In genomic region chr1:231215676-231216385, GRCh38 we compare ENCODE assay signal across 17 cellular contexts. TPM values are rescaled to one million over a fixed set of nuclear protein-coding genes. Genes with fewer than 3 reads are reported as not detected.
A peak's percentile ranks its signal among the peaks of the same experiment; 100 is the strongest.
DNase-seq lines count a peak whose midpoint lies in the region; ATAC-seq, FAIRE-seq and TF ChIP-seq lines count a peak whose summit lies in the region.
"Had no signal": no experiment of that assay in that cellular context is flagged by ENCODE, and none has a peak within 500 bp of the region (broad histone marks: within the 10 kb centered on the region; RNA-seq: fewer than 3 reads in every experiment).

No MANE protein-coding gene starts in this region.

- no peaks in the 10 kb centered on the region for H3K79me2 ChIP-seq in KMS-11 (ENCODE audit: insufficient read depth, low read depth)

- H3K36me3 Mint-ChIP-seq in memory B cell (no peaks in the 10 kb centered on the region), CD14-positive monocyte (no peaks in the 10 kb centered on the region)

- H3K36me3 ChIP-seq in KMS-11 (ENCODE audit: insufficient read depth), result no peaks in the 10 kb centered on the region

- TF ChIP-seq CTCF in D721Med (IDR thresholded peaks at IDR 0.05; ENCODE audit: insufficient read depth, missing control alignments) (no peak), GM20000 (IDR thresholded peaks at IDR 0.05; ENCODE audit: extremely low read depth, missing control alignments) (no peak), KMS-11 (conservative IDR thresholded peaks at IDR 0.05; ENCODE audit: low read depth, low read length) (no peak), CD14-positive monocyte (IDR thresholded peaks at IDR 0.05) (no peak)

- peaks cover 31% of the 10 kb centered on the region for H3K4me1 Mint-ChIP-seq in memory B cell
- peaks cover 7% of the 10 kb centered on the region for H3K4me1 Mint-ChIP-seq in CD14-positive monocyte

- H4K20me1 ChIP-seq in KMS-11 (ENCODE audit: insufficient read depth), result no peaks in the 10 kb centered on the region

- no peak for ATAC-seq in memory B cell (ENCODE audit: low read depth)
- ATAC-seq: left lobe of liver, psoas muscle had no signal

- FAIRE-seq in D721Med (lab: Jason Lieb, UNC) (no peak), HTR-8/SVneo (lab: Jason Lieb, UNC) (no peak)
- FAIRE-seq: endometrium had no signal

- 0 out of 2 replicates have a peak overlapping the region, but pooled peaks have one; percentile 8 for H2AFZ ChIP-seq in KMS-11 (ENCODE audit: low read depth)

- H3K27me3 Mint-ChIP-seq in memory B cell, result no peaks in the 10 kb centered on the region
- peaks cover 7 to 17% (median 11%) of the 10 kb centered on the region in 3 donors for H3K27me3 Mint-ChIP-seq in CD14-positive monocyte (ENCODE audit: low read depth in 3 of 3)

- no peak overlapping the region for H3K4me3 ChIP-seq in KMS-11 (IDR thresholded peaks at IDR 0.05; ENCODE audit: insufficient read depth, low read depth, low read length)
- H3K4me3 ChIP-seq: psoas muscle had no signal

- H3K4me3 Mint-ChIP-seq in memory B cell (peak overlapping the region; percentile 66), CD14-positive monocyte (no peak overlapping the region)

- H3K27ac Mint-ChIP-seq in memory B cell (peak overlapping the region; percentile 18), CD14-positive monocyte (no peak overlapping the region)
- H3K27ac Mint-ChIP-seq: activated T-helper 2 cell treated with anti-CD3 and anti-CD28 coated beads, Interferon-gamma antibody, Interleukin-2, Interleukin-4, amounts not matched to agents 10 μg/mL and 5 μg/mL and 100 μg/mL, durations not matched to agents 14 hours and 24 hours and 36 hours had no signal

- intact Hi-C loops in CD14-positive monocyte (cut with micrococcal nuclease), result no loop called here

- H3K9me3 Mint-ChIP-seq in memory B cell (no peaks in the 10 kb centered on the region), CD14-positive monocyte (no peaks in the 10 kb centered on the region)
- H3K9me3 Mint-ChIP-seq: activated T-helper 2 cell treated with anti-CD3 and anti-CD28 coated beads, Interferon-gamma antibody, Interleukin-2, Interleukin-4, amounts not matched to agents 10 μg/mL and 5 μg/mL and 100 μg/mL, durations not matched to agents 14 hours and 24 hours and 36 hours had no signal

- H3K4me1 ChIP-seq in KMS-11 (ENCODE audit: low read depth, poor library complexity, severe bottlenecking), result peaks cover 4% of the 10 kb centered on the region
- H3K4me1 ChIP-seq: psoas muscle had no signal

- no peak overlapping the region for H3K9ac ChIP-seq in KMS-11

- H3K4me2 ChIP-seq in KMS-11, result no peak overlapping the region

- H3K27ac ChIP-seq in KMS-11, result no peak overlapping the region
- H3K27ac ChIP-seq: psoas muscle had no signal

- no peaks in the 10 kb centered on the region for H3K27me3 ChIP-seq in KMS-11 (ENCODE audit: insufficient read depth, low read depth)

- DNase-seq in D721Med (ENCODE audit: insufficient read length, low spot score) (peak; percentile 8), GM20000 (ENCODE audit: low spot score) (peak; percentile 19), memory B cell (ENCODE audit: low spot score in 2 of 2) (peak in 1 of 2 donors; percentile 18), CD14-positive monocyte (ENCODE audit: low spot score) (no peak), mesenteric fat pad (ENCODE audit: low spot score) (no peak), NCI-H2171 treated with DMSO at 0.1 percent for 48 hours (lab: John Stamatoyannopoulos, UW) (no peak), HTR-8/SVneo (ENCODE audit: insufficient read length, low spot score) (no peak)
- DNase-seq: foreskin fibroblast, NCI-H187 treated with DMSO at 0.1 percent for 48 hours, psoas muscle had no signal

RNA-seq across cellular contexts. Expression of gene GNPAT, which starts 25.2 kb away (rescaled TPM):
- 10 to 100 TPM; 34.8 to 40.3 TPM for polyA plus RNA-seq in CD14-positive monocyte
- total RNA-seq in mesenteric fat pad, result 32.9 TPM

RNA-seq across cellular contexts. Expression of gene TRIM67, which starts 54.0 kb away (rescaled TPM):
- not detected for polyA plus RNA-seq in CD14-positive monocyte
- total RNA-seq in mesenteric fat pad, result 0.22 TPM
- total RNA-seq: activated T-helper 2 cell treated with anti-CD3 and anti-CD28 coated beads, Interferon-gamma antibody, Interleukin-2, Interleukin-4, amounts not matched to agents 10 μg/mL and 5 μg/mL and 100 μg/mL, durations not matched to agents 14 hours and 24 hours and 36 hours; H4; LHCN-M2; RPMI7951 had no signal
- polyA plus RNA-seq: psoas muscle had no signal

Comparison
In these comparisons a context has a peak if more than half of its experiments do, and no peak if none do; other contexts are left out.
1. DNase-seq: peak in D721Med (single experiment) and GM20000 (single experiment); none in CD14-positive monocyte (single experiment), mesenteric fat pad (single experiment), NCI-H2171 treated with DMSO at 0.1 percent for 48 hours (single experiment) and HTR-8/SVneo (single experiment).